Comparison of ENCODE assay signal across 9 cellular contexts in the genomic region with DNA sequence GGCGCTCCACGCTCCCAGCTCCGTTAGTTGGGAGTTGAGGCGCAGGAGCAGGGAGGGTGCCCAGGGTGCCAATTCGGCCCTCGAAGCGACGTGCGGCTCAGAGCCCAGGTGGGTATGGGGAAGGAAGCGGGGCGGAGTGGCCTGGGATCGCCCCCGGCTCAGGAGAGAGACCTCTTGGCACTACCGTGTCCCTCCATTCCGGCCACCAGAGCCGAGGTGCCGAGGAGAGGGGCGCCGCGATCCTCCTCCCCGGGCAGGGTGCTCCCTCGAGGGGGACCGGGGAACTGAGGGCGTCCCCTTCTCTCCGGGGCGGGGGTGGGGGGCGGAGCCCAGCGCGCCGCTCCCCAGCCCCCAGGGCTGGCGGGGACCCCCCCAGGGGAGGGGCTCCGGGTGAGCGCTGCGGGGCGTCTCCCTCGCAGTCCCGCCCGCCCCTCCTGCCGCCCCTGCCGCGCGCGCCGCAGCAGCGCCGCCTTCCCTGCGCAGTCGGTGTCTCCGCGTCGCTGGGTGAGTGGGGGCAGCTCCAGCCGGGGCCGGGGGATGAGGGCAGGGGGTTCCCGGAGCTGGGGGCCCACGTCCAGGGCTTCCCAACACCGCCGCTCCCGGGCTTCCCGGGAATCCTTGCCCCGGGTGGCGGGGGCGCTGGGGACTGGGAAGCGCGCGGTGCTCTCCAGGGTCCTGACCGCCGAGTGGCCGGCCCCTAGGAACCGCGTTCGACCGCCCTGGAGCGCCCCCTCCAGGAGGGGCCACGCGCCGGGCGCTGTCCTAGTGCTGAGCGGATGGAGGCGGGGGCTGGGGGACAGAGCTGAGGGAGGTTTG. TPM values are rescaled to one million over a fixed set of nuclear protein-coding genes. Genes with fewer than 3 reads are reported as not detected.
A peak's percentile ranks its signal among the peaks of the same experiment; 100 is the strongest.
DNase-seq lines count a peak whose midpoint lies in the region; ATAC-seq and TF ChIP-seq lines count a peak whose summit lies in the region.
"Had no signal": no experiment of that assay in that cellular context is flagged by ENCODE, and none has a peak within 500 bp of the region (broad histone marks: within the 10 kb centered on the region; RNA-seq: fewer than 3 reads in every experiment).

Gene HPCA (plus strand): TSS at position 480 of the 816 bp plus-strand sequence. CDS start 2,408 bp downstream, outside the sequence.

- H3K4me1 ChIP-seq in MM.1S (ENCODE audit: low read length) (no peaks in the 10 kb centered on the region), psoas muscle (peaks cover 11% of the 10 kb centered on the region)

- H3K36me3 Mint-ChIP-seq in activated T-cell treated with anti-CD3 and anti-CD28 coated beads, Interleukin-2, amount 50 U/mL, for 4 hours (ENCODE audit: insufficient read depth): no peaks in the 10 kb centered on the region

- H3K9me2 ChIP-seq in MM.1S (replicated peaks; ENCODE audit: insufficient read depth, low read length): no peaks in the 10 kb centered on the region

- H3K4me2 ChIP-seq in MM.1S (ENCODE audit: low read depth, low read length): no peak within 1 kb of the TSS

- no peak within 1 kb of the TSS for H2AFZ ChIP-seq in MM.1S (ENCODE audit: low read length)

- H3K27me3 ChIP-seq in MM.1S (replicated peaks; ENCODE audit: insufficient read depth, low read length): peaks cover 72% of the 10 kb centered on the region
- peaks cover 0 to 36% (median 21%) of the 10 kb centered on the region in 3 donors for H3K27me3 ChIP-seq in psoas muscle (ENCODE audit: insufficient read depth in 3 of 3, low read length in 2 of 3)

- H3K27me3 Mint-ChIP-seq in activated T-cell treated with anti-CD3 and anti-CD28 coated beads, Interleukin-2, amount 50 U/mL, for 4 hours (ENCODE audit: low read depth): peaks cover 60% of the 10 kb centered on the region

- H3K4me1 Mint-ChIP-seq in activated T-cell treated with anti-CD3 and anti-CD28 coated beads, Interleukin-2, amount 50 U/mL, for 4 hours (ENCODE audit: low read depth): peaks cover 6% of the 10 kb centered on the region

- no peaks in the 10 kb centered on the region for H3K79me2 ChIP-seq in MM.1S (ENCODE audit: low read length)

- ATAC-seq in activated T-cell treated with anti-CD3 and anti-CD28 coated beads, Interleukin-2, amount 50 U/mL, for 4 hours: peak; percentile 72 to 75
- ATAC-seq in psoas muscle (peak; percentile 73 to 87 (median 84)), GM18498 (IDR thresholded peaks at IDR 0.05; ENCODE audit: unreplicated experiment) (no peak), HG03039 (IDR thresholded peaks at IDR 0.05; ENCODE audit: unreplicated experiment) (no peak)

- H3K9me3 Mint-ChIP-seq in activated T-cell treated with anti-CD3 and anti-CD28 coated beads, Interleukin-2, amount 50 U/mL, for 4 hours: no peaks in the 10 kb centered on the region

- H3K36me3 ChIP-seq in MM.1S (replicated peaks; ENCODE audit: insufficient read depth, low read length) (no peaks in the 10 kb centered on the region), psoas muscle (ENCODE audit: insufficient read depth in 1 of 2, low read depth in 1 of 2) (no peaks in the 10 kb centered on the region)

- H3K9ac ChIP-seq in MM.1S (ENCODE audit: low read length): no peak within 1 kb of the TSS

- H3K27ac ChIP-seq in MM.1S (ENCODE audit: low read length): no peak within 1 kb of the TSS
- H3K27ac ChIP-seq in psoas muscle: no peak within 1 kb of the TSS

- peak; percentile 53 for TF ChIP-seq CTCF in MM.1S (IDR thresholded peaks at IDR 0.05; ENCODE audit: low read length)
- TF ChIP-seq CTCF in psoas muscle (IDR thresholded peaks at IDR 0.05): peak; percentile 35

- 2 to 5% (median 2%) methylated on average over 47 to 79 of the region's 79 CpGs for WGBS in psoas muscle, 3 donors

- intact Hi-C loops in head of caudate nucleus (cut with DNase I) (no loop called here), psoas muscle (cut with DNase I) (no loop called here)

- H3K4me3 ChIP-seq in MM.1S (ENCODE audit: low read length) (no peak within 1 kb of the TSS), psoas muscle (peak within 1 kb of the TSS; percentile 32)

- H4K20me1 ChIP-seq in MM.1S (ENCODE audit: insufficient read depth, low read length): no peaks in the 10 kb centered on the region

- H3K9me3 ChIP-seq in MM.1S (replicated peaks; ENCODE audit: insufficient read depth, low read length) (no peaks in the 10 kb centered on the region), psoas muscle (no peaks in the 10 kb centered on the region)

- DNase-seq in GDM1 (lab: John Stamatoyannopoulos, UW) (peak; percentile 26), MM.1S (peak; percentile 28), head of caudate nucleus (peak in 26 of 42 donors; percentile 43 to 81 (median 66)), psoas muscle (peak; percentile 55 to 77)
- DNase-seq in activated T-cell treated with anti-CD3 and anti-CD28 coated beads, Interleukin-2, amount 50 U/mL, for 4 hours: no peak
- DNase-seq in central memory CD4-positive, alpha-beta T cell: no peak

- H3K4me3 Mint-ChIP-seq in activated T-cell treated with anti-CD3 and anti-CD28 coated beads, Interleukin-2, amount 50 U/mL, for 4 hours: no peak within 1 kb of the TSS

- H3F3A ChIP-seq in MM.1S (ENCODE audit: insufficient read depth, low read length): no peaks in the 10 kb centered on the region

RNA-seq across cellular contexts. Expression of gene HPCA, which starts in this region (rescaled TPM):
- total RNA-seq in activated T-cell treated with anti-CD3 and anti-CD28 coated beads, Interleukin-2, amount 50 U/mL, for 4 hours: not detected
- total RNA-seq in psoas muscle: not detected
- under 1 TPM in 1 of 3 donors, not detected in 2; 0.22 TPM for polyA plus RNA-seq in psoas muscle
- total RNA-seq: activated CD8-positive, alpha-beta memory T cell treated with anti-CD3 and anti-CD28 coated beads for 36 hours had no signal

Comparison
In these comparisons a context has a peak if more than half of its experiments do, and no peak if none do; other contexts are left out.
1. Peak in ATAC-seq in activated T-cell treated with anti-CD3 and anti-CD28 coated beads, Interleukin-2, amount 50 U/mL, for 4 hours; RNA of the gene not detected or under 1 TPM.
2. Peak in DNase-seq, ATAC-seq and H3K4me3 ChIP-seq in psoas muscle; RNA of the gene not detected or under 1 TPM.
3. DNase-seq: peak in GDM1 (single experiment), MM.1S (single experiment) and head of caudate nucleus (26 of 42); none in activated T-cell treated with anti-CD3 and anti-CD28 coated beads, Interleukin-2, amount 50 U/mL, for 4 hours (single experiment) and central memory CD4-positive, alpha-beta T cell (single experiment).